In the genomic region with DNA sequence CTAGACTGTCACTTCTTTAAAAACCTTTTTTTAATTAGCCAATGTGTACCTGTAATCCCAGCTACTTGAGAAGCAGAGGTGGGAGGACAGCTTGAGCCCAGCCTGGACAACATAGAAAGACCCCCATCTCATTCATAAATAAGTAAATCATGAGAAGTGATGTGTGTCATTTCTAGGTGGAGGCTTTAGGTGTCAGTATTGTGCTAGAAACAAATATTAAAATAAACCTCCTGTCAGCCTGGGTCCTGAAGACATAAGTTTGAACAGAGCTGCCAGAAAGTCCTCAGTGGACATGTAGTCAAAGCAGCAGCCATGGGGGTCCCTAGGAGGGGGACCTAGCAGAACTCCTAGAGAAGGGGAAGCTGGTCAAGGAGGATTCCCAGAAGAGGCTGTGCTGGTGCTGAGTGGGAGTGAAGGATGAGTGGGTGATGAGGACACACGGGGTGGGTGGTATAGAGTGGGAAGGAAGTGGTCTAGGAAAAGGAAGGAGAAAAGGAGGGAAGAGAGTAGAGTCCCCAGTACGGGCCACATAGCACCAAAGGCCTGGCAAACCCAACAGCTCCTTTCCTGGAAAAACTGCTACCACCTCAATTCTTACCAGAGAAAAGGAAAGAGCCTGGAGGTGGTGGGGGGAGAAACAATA, we compare ENCODE assay signal across 9 cellular contexts.
DNase-seq lines count a peak whose midpoint lies in the region; ATAC-seq and TF ChIP-seq lines count a peak whose summit lies in the region.
"Had no signal": no experiment of that assay in that cellular context is flagged by ENCODE, and none has a peak within 500 bp of the region (broad histone marks: within the 10 kb centered on the region; RNA-seq: fewer than 3 reads in every experiment).

No MANE protein-coding gene starts in this region.

- H3K79me2 ChIP-seq in OCI-LY1 (ENCODE audit: insufficient read depth, low read length): no peaks in the 10 kb centered on the region

- H3K27ac ChIP-seq in OCI-LY1 (ENCODE audit: low read depth, low read length, poor library complexity, severe bottlenecking): no peak overlapping the region
- H3K27ac ChIP-seq in colonic mucosa: no peak overlapping the region
- H3K27ac ChIP-seq in coronary artery: no peak overlapping the region

- no peak overlapping the region for H2AFZ ChIP-seq in OCI-LY1 (ENCODE audit: low read length)

- H3K4me1 ChIP-seq in OCI-LY1 (ENCODE audit: insufficient read depth, low read length, severe bottlenecking): no peaks in the 10 kb centered on the region
- no peaks in the 10 kb centered on the region for H3K4me1 ChIP-seq in colonic mucosa

- H3K9ac ChIP-seq in OCI-LY1 (ENCODE audit: low read length): no peak overlapping the region
- no peak overlapping the region for H3K9ac ChIP-seq in colonic mucosa (ENCODE audit: low read depth in 2 of 2, low read length in 2 of 2)

- H3K9me2 ChIP-seq in OCI-LY1 (ENCODE audit: low read depth, low read length): no peaks in the 10 kb centered on the region

- intact Hi-C loops in colonic mucosa (cut with DNase I): no loop called here

- H3K4me3 ChIP-seq in GM06990 (replicated peaks; ENCODE audit: low read depth, low read length) (no peak overlapping the region), OCI-LY1 (ENCODE audit: low read depth, low read length, poor library complexity, severe bottlenecking) (no peak overlapping the region), fibroblast of the aortic adventitia (ENCODE audit: low read depth, low read length) (no peak overlapping the region), colonic mucosa (no peak overlapping the region), coronary artery (no peak overlapping the region)

- ATAC-seq in GM21529 (IDR thresholded peaks at IDR 0.05; ENCODE audit: unreplicated experiment): no peak
- no peak for ATAC-seq in GM21447 (IDR thresholded peaks at IDR 0.05; ENCODE audit: unreplicated experiment)
- ATAC-seq: activated CD8-positive, alpha-beta memory T cell treated with anti-CD3 and anti-CD28 coated beads, Interleukin-2, amount 10 ng/mL, durations not matched to agents 7 days and 5 days had no signal

- H3K36me3 ChIP-seq in GM06990 (ENCODE audit: control insufficient read depth, insufficient read depth, low read length) (no peaks in the 10 kb centered on the region), OCI-LY1 (ENCODE audit: insufficient read depth, low read length) (no peaks in the 10 kb centered on the region), colonic mucosa (no peaks in the 10 kb centered on the region)

- H3K27me3 ChIP-seq in GM06990 (replicated peaks; ENCODE audit: control insufficient read depth, insufficient read depth, low read length): peaks cover 1% of the 10 kb centered on the region; the same call in 1 of the 2 replicates
- no peaks in the 10 kb centered on the region for H3K27me3 ChIP-seq in OCI-LY1 (ENCODE audit: insufficient read depth, low read length)
- H3K27me3 ChIP-seq in colonic mucosa: no peaks in the 10 kb centered on the region

- H4K20me1 ChIP-seq in OCI-LY1 (ENCODE audit: insufficient read depth, low read length): no peaks in the 10 kb centered on the region

- peak; percentile 30 for TF ChIP-seq CTCF in GM06990 (IDR thresholded peaks at IDR 0.05; ENCODE audit: insufficient read depth, low read length, poor library complexity, severe bottlenecking)
- peak; percentile 49 for TF ChIP-seq CTCF in OCI-LY1 (IDR thresholded peaks at IDR 0.05; ENCODE audit: low read length)
- peak; percentile 30 for TF ChIP-seq CTCF in fibroblast of the aortic adventitia (IDR thresholded peaks at IDR 0.05; ENCODE audit: insufficient read depth, low read length)
- no peak for TF ChIP-seq CTCF in colonic mucosa (IDR thresholded peaks at IDR 0.05)
- no peak for TF ChIP-seq CTCF in coronary artery (IDR thresholded peaks at IDR 0.05)

- in situ Hi-C loops in ACHN (cut with HindIII; ENCODE audit: low pct_ligation_motif_present, low pct_unique_long_range_greater_than_20kb, low sequenced_read_pairs): no loop called here

- H3F3A ChIP-seq in OCI-LY1 (ENCODE audit: insufficient read depth, low read length): no peaks in the 10 kb centered on the region

- DNase-seq in ACHN (peak; percentile 39), GM06990 (ENCODE audit: extremely low read depth, insufficient read length) (peak; percentile 9), fibroblast of the aortic adventitia (ENCODE audit: low read depth) (peak; percentile 38), colonic mucosa (no peak), coronary artery (ENCODE audit: low spot score) (no peak)
- DNase-seq: activated CD8-positive, alpha-beta memory T cell treated with anti-CD3 and anti-CD28 coated beads, Interleukin-2, amount 10 ng/mL, durations not matched to agents 7 days and 5 days had no signal

- H3K9me3 ChIP-seq in OCI-LY1 (ENCODE audit: low read length): no peaks in the 10 kb centered on the region
- H3K9me3 ChIP-seq in colonic mucosa: no peaks in the 10 kb centered on the region

- H3K4me2 ChIP-seq in OCI-LY1 (ENCODE audit: low read length): no peak overlapping the region

Comparison
In these comparisons a context has a peak if more than half of its experiments do, and no peak if none do; other contexts are left out.
1. DNase-seq: peak in ACHN (single experiment), GM06990 (single experiment) and fibroblast of the aortic adventitia (single experiment); none in colonic mucosa (single experiment) and coronary artery (single experiment).
2. CTCF ChIP-seq: peak in GM06990 (single experiment), OCI-LY1 (single experiment) and fibroblast of the aortic adventitia (single experiment); none in colonic mucosa (single experiment) and coronary artery (single experiment).